Comparison of ENCODE assay signal across 1 cellular context in genomic region chr6:3168046-3168445, GRCh38. TPM values are rescaled to one million over a fixed set of nuclear protein-coding genes. Genes with fewer than 3 reads are reported as not detected.
"Had no signal": no experiment of that assay in that cellular context is flagged by ENCODE, and none has a peak within 500 bp of the region (broad histone marks: within the 10 kb centered on the region; RNA-seq: fewer than 3 reads in every experiment).

No MANE protein-coding gene starts in this region.

RNA-seq across cellular contexts. Expression of gene TUBB2B, which starts 59.4 kb away (rescaled TPM):
- total RNA-seq: activated B cell treated with CpG ODN at 0.5 μM for 24 hours had no signal
